Comparison of ENCODE assay signal across 1 cellular context in the genomic region with DNA sequence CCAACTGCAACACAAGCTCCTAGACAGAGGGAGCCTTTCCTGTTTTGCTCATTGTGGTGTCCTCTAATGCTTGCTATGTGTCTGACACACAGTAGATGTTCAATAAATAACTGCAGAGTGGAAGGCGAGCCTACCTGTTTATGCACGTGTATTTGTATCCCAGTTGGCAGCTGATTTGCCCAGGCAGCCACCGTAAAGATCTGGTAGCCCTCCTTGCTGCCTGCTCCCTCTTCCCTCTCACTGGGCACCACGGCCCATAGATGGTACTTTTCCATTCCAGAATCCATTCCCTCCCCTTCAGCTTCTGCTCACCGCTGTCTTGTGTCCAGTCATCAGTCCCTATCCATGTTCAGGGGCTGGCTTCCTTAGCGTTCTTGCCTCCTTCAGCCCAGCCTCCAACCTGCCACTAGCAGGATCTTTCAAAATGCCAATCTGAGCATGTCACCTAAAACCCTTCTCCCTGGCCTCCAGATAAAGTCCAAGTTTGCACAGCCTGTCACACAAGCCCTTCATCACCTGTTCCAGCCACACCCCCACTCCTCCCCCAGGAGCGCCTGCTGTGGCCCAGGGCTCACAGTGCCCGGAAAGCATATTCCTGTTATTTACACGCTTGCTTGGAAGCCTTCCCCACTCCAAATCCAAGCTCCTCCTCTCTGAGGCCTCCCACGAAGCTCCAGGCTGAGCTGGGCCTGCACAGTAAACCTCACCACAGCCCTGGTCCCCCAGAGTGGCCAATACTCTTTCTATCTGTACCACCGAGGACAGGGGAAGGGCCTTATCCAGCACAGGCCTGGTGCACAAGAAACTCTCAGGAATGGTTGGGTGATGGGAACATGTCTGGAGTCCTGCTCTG.
TF ChIP-seq lines count a peak whose summit lies in the region.

No MANE protein-coding gene starts in this region.

TF ChIP-seq in WTC11, 78 proteins besides CTCF, POLR2A, EP300 and RAD21 (continued from another document):
- TF ChIP-seq, protein P1, sequence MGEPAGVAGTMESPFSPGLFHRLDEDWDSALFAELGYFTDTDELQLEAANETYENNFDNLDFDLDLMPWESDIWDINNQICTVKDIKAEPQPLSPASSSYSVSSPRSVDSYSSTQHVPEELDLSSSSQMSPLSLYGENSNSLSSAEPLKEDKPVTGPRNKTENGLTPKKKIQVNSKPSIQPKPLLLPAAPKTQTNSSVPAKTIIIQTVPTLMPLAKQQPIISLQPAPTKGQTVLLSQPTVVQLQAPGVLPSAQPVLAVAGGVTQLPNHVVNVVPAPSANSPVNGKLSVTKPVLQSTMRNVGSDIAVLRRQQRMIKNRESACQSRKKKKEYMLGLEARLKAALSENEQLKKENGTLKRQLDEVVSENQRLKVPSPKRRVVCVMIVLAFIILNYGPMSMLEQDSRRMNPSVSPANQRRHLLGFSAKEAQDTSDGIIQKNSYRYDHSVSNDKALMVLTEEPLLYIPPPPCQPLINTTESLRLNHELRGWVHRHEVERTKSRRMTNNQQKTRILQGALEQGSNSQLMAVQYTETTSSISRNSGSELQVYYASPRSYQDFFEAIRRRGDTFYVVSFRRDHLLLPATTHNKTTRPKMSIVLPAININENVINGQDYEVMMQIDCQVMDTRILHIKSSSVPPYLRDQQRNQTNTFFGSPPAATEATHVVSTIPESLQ (CRISPR knock-in tag; IDR thresholded peaks at IDR 0.05), result no peak
